ENCODE assay signal across 17 cellular contexts in genomic region chr2:15963977-15964670, GRCh38. TPM values are rescaled to one million over a fixed set of nuclear protein-coding genes. Genes with fewer than 3 reads are reported as not detected.
A peak's percentile ranks its signal among the peaks of the same experiment; 100 is the strongest.
DNase-seq lines count a peak whose midpoint lies in the region; TF ChIP-seq lines count a peak whose summit lies in the region.
"Had no signal": no experiment of that assay in that cellular context is flagged by ENCODE, and none has a peak within 500 bp of the region (broad histone marks: within the 10 kb centered on the region; RNA-seq: fewer than 3 reads in every experiment).

No MANE protein-coding gene starts in this region.

- TF ChIP-seq CTCF in endodermal cell (conservative IDR thresholded peaks at IDR 0.05) (no peak), osteoblast (IDR thresholded peaks at IDR 0.05; ENCODE audit: extremely low read depth, low read depth, low read length) (no peak)

- peaks cover 42% of the 10 kb centered on the region for H3K4me1 Mint-ChIP-seq in activated naive CD4-positive, alpha-beta T cell treated with anti-CD3 and anti-CD28 coated beads, Interleukin-2, amount 50 U/mL, for 24 hours
- H3K4me1 Mint-ChIP-seq in endodermal cell = peaks cover 11% of the 10 kb centered on the region

- H3K4me2 ChIP-seq in neuronal stem cell (ENCODE audit: insufficient read depth, low read length, poor library complexity, severe bottlenecking) (no peak overlapping the region), osteoblast (ENCODE audit: insufficient read depth, low read length) (no peak overlapping the region)

- no peak overlapping the region for H3K23ac ChIP-seq in neuronal stem cell (ENCODE audit: low read depth, low read length, poor library complexity)

- no peak overlapping the region for H3K18ac ChIP-seq in neuronal stem cell (ENCODE audit: low read length)

- H2BK15ac ChIP-seq in neuronal stem cell (ENCODE audit: low read length) = no peak overlapping the region

- H2BK120ac ChIP-seq in neuronal stem cell (ENCODE audit: low read depth, low read length) = no peak overlapping the region

- H3K36me3 ChIP-seq in endodermal cell (ENCODE audit: control insufficient read depth, insufficient read depth, low read length) (no peaks in the 10 kb centered on the region), neuronal stem cell (replicated peaks in 1 of 2; ENCODE audit: control insufficient read depth in 2 of 2, insufficient read depth in 2 of 2, low read length in 2 of 2) (no peaks in the 10 kb centered on the region), osteoblast (ENCODE audit: insufficient read depth, low read length) (no peaks in the 10 kb centered on the region)
- H3K36me3 ChIP-seq: BLaER1 treated with 17β-estradiol and CSF1 and Interleukin-3, amounts not matched to agents 10 nM and 100 nM had no signal

- no peaks in the 10 kb centered on the region for H3K36me3 Mint-ChIP-seq in activated naive CD4-positive, alpha-beta T cell treated with anti-CD3 and anti-CD28 coated beads, Interleukin-2, amount 50 U/mL, for 24 hours
- H3K36me3 Mint-ChIP-seq in endodermal cell (ENCODE audit: low read depth) = no peaks in the 10 kb centered on the region
- H3K36me3 Mint-ChIP-seq: CD4-positive, alpha-beta memory T cell had no signal

- no peak overlapping the region for H2AFZ ChIP-seq in neuronal stem cell (ENCODE audit: low read length)
- no peak overlapping the region for H2AFZ ChIP-seq in osteoblast (ENCODE audit: low read length)
- H2AFZ ChIP-seq: GM23248 had no signal

- H3K4me3 ChIP-seq in endodermal cell (ENCODE audit: low read length) (no peak overlapping the region), neuronal stem cell (ENCODE audit: low read length in 2 of 2) (peak overlapping the region in 1 of 2 donors; percentile 17), osteoblast (ENCODE audit: insufficient read depth, low read length) (no peak overlapping the region)
- H3K4me3 ChIP-seq: BLaER1 treated with 17β-estradiol and CSF1 and Interleukin-3, amounts not matched to agents 10 nM and 100 nM; GM12878; GM23248 had no signal

- peak overlapping the region; percentile 1 for H3K4me3 Mint-ChIP-seq in activated naive CD4-positive, alpha-beta T cell treated with anti-CD3 and anti-CD28 coated beads, Interleukin-2, amount 50 U/mL, for 24 hours
- no peak overlapping the region for H3K4me3 Mint-ChIP-seq in endodermal cell
- H3K4me3 Mint-ChIP-seq: H9 had no signal

- H3K9me3 ChIP-seq in endodermal cell (ENCODE audit: control insufficient read depth, low read length) (no peaks in the 10 kb centered on the region), neuronal stem cell (replicated peaks in 1 of 2; ENCODE audit: control insufficient read depth in 2 of 2, insufficient read depth in 1 of 2, low read depth in 1 of 2, low read length in 2 of 2) (no peaks in the 10 kb centered on the region), osteoblast (ENCODE audit: low read depth, low read length) (no peaks in the 10 kb centered on the region)

- H3K14ac ChIP-seq in neuronal stem cell (ENCODE audit: low read length) = no peak overlapping the region

- H3K9ac ChIP-seq in endodermal cell (ENCODE audit: extremely low read depth, low read length, poor library complexity, severe bottlenecking) (no peak overlapping the region), neuronal stem cell (ENCODE audit: low read depth, low read length, poor library complexity) (no peak overlapping the region)
- H3K9ac ChIP-seq: GM23248 had no signal

- peak overlapping the region; percentile 27 for H2BK12ac ChIP-seq in neuronal stem cell (ENCODE audit: low read length)

- no peak overlapping the region for H4K91ac ChIP-seq in neuronal stem cell (ENCODE audit: low read depth, low read length, poor library complexity)

- no peak overlapping the region for H4K8ac ChIP-seq in neuronal stem cell (ENCODE audit: low read depth, low read length)

- no peak for DNase-seq in activated naive CD4-positive, alpha-beta T cell (lab: John Stamatoyannopoulos, UW)
- peak; percentile 96 for DNase-seq in SK-N-DZ (ENCODE audit: low spot score)
- DNase-seq in endodermal cell = no peak
- DNase-seq in neuronal stem cell (ENCODE audit: low spot score) = no peak
- no peak for DNase-seq in activated CD4-positive, alpha-beta T cell treated with anti-CD3 and anti-CD28 coated beads for 1 hour
- DNase-seq in osteoblast (ENCODE audit: insufficient read length, low spot score, missing footprints) = no peak
- no peak for DNase-seq in central memory CD4-positive, alpha-beta T cell
- DNase-seq: AML-193; CD4-positive, alpha-beta memory T cell; DMS79; GM23248; H9 had no signal

- H4K20me1 ChIP-seq in osteoblast (ENCODE audit: insufficient read depth, low read length) = no peaks in the 10 kb centered on the region
- H4K20me1 ChIP-seq: BLaER1 treated with 17β-estradiol and CSF1 and Interleukin-3, amounts not matched to agents 10 nM and 100 nM had no signal

- H2BK5ac ChIP-seq in neuronal stem cell (ENCODE audit: low read length) = no peak overlapping the region

- H3K79me2 ChIP-seq in osteoblast (ENCODE audit: insufficient read depth, low read length) = no peaks in the 10 kb centered on the region

- H3K27me3 Mint-ChIP-seq in activated naive CD4-positive, alpha-beta T cell treated with anti-CD3 and anti-CD28 coated beads, Interleukin-2, amount 50 U/mL, for 24 hours = no peaks in the 10 kb centered on the region
- no peaks in the 10 kb centered on the region for H3K27me3 Mint-ChIP-seq in endodermal cell (ENCODE audit: insufficient read depth)

- H3K27ac Mint-ChIP-seq in activated naive CD4-positive, alpha-beta T cell treated with anti-CD3 and anti-CD28 coated beads, Interleukin-2, amount 50 U/mL, for 24 hours = peak overlapping the region; percentile 68
- H3K27ac Mint-ChIP-seq in endodermal cell = peak overlapping the region; percentile 61

- H3K4ac ChIP-seq in neuronal stem cell (ENCODE audit: low read length) = no peak overlapping the region

- H3K9me3 Mint-ChIP-seq in activated naive CD4-positive, alpha-beta T cell treated with anti-CD3 and anti-CD28 coated beads, Interleukin-2, amount 50 U/mL, for 24 hours = no peaks in the 10 kb centered on the region
- H3K9me3 Mint-ChIP-seq in endodermal cell = peaks cover 6% of the 10 kb centered on the region

- H3K27me3 ChIP-seq in endodermal cell (ENCODE audit: control insufficient read depth, insufficient read depth, low read length, poor library complexity, severe bottlenecking) (no peaks in the 10 kb centered on the region), neuronal stem cell (ENCODE audit: control insufficient read depth in 3 of 3, insufficient read depth in 3 of 3, low read depth in 1 of 3, low read length in 3 of 3) (no peaks in the 10 kb centered on the region), osteoblast (ENCODE audit: insufficient read depth, low read length) (no peaks in the 10 kb centered on the region)
- H3K27me3 ChIP-seq: BLaER1 treated with 17β-estradiol and CSF1 and Interleukin-3, amounts not matched to agents 10 nM and 100 nM had no signal

- H3K79me1 ChIP-seq in neuronal stem cell (ENCODE audit: low read depth, low read length) = no peaks in the 10 kb centered on the region

- H3K4me1 ChIP-seq in endodermal cell (ENCODE audit: control insufficient read depth, insufficient read depth, low read length) (no peaks in the 10 kb centered on the region), neuronal stem cell (ENCODE audit: control insufficient read depth in 2 of 2, insufficient read depth in 1 of 2, low read depth in 1 of 2, low read length in 2 of 2) (peaks cover 13 to 25% of the 10 kb centered on the region in 2 donors), osteoblast (ENCODE audit: insufficient read depth, low read length) (no peaks in the 10 kb centered on the region)

- H2AK5ac ChIP-seq in neuronal stem cell (ENCODE audit: low read depth, low read length) = no peak overlapping the region

- 94 to 96% methylated on average over 4 to 5 of the region's 5 CpGs for WGBS in endodermal cell (ENCODE audit: insufficient coverage in 1 of 2, insufficient read length in 1 of 2), 2 experiments
- no CpG with 5 or more reads among the region's 5 CpGs for WGBS in neuronal stem cell (ENCODE audit: extremely low coverage in 2 of 2, insufficient read length in 2 of 2, insufficient replicate concordance in 1 of 2), 2 donors

- H3K27ac ChIP-seq in endodermal cell (ENCODE audit: low read depth, low read length) = no peak overlapping the region
- no peak overlapping the region for H3K27ac ChIP-seq in neuronal stem cell (replicated peaks; ENCODE audit: low read length)
- no peak overlapping the region for H3K27ac ChIP-seq in osteoblast (ENCODE audit: low read depth, low read length)
- H3K27ac ChIP-seq: 22Rv1, GM23248 had no signal

RNA-seq across cellular contexts. Expression of gene MYCN, which starts 23.8 kb away (rescaled TPM):
- 1,097 and 1,099 TPM in 2 replicates for polyA plus RNA-seq in SK-N-DZ (2014; cell fraction: cytosol; rRNA removed)
- 1,072 and 1,695 TPM in 2 replicates for polyA plus RNA-seq in SK-N-DZ (2014; cell fraction: nucleus; rRNA removed)
- total RNA-seq in endodermal cell (10 to 100 TPM; 36.8 to 52.3 TPM), osteoblast (not detected in 2 replicates)
- 75.7 TPM for polyA plus RNA-seq in endodermal cell (2013, experiment 1 of 2)
- 74.7 TPM for polyA plus RNA-seq in endodermal cell (2013, experiment 2 of 2)
- polyA plus RNA-seq in neuronal stem cell (2013, experiment 1 of 2) = 43.3 TPM
- polyA plus RNA-seq in neuronal stem cell (2013, experiment 2 of 2) = 44.3 TPM
- total RNA-seq: G401, GM12878, GM23248 had no signal
- polyA plus RNA-seq: CD4-positive, alpha-beta memory T cell; GM12878; GM23248 had no signal

Comparison
In these comparisons a context has a peak if more than half of its experiments do, and no peak if none do; other contexts are left out.
1. RNA of gene MYCN, which starts 23.8 kb away (total RNA-seq): 36.8 to 52.3 TPM in endodermal cell; not detected in osteoblast; every median in the first group is over 10 times any median in the second.